7 cellular contexts compared by ENCODE assay signal in genomic region chr1:65260851-65261473, GRCh38. TPM values are rescaled to one million over a fixed set of nuclear protein-coding genes. Genes with fewer than 3 reads are reported as not detected.
DNase-seq lines count a peak whose midpoint lies in the region; ATAC-seq lines count a peak whose summit lies in the region.

No MANE protein-coding gene starts in this region.

- H3K27ac ChIP-seq in angular gyrus (ENCODE audit: low read depth, low read length), result peak overlapping the region; percentile 90

- ATAC-seq in GM18868 (IDR thresholded peaks at IDR 0.05; ENCODE audit: unreplicated experiment) (peak; percentile 80), HG03060 (IDR thresholded peaks at IDR 0.05; ENCODE audit: low read depth, unreplicated experiment) (peak; percentile 42)

- DNase-seq in myocyte (ENCODE audit: low read depth), result peak; percentile 71
- no peak for DNase-seq in central memory CD4-positive, alpha-beta T cell
- DNase-seq in NCI-H2081 (lab: John Stamatoyannopoulos, UW), result no peak
- no peak for DNase-seq in cardiac septum (ENCODE audit: low spot score)

- intact Hi-C loops in cardiac septum (cut with DNase I), result no loop called here

RNA-seq across cellular contexts. Expression of gene DNAJC6, which starts 48.4 kb away (rescaled TPM):
- 3.0 and 6.6 TPM in 2 replicates for total RNA-seq in myocyte
- polyA plus RNA-seq in myocyte (2012), result 4.3 TPM
- total RNA-seq in cardiac septum, result 6.5 TPM
